Comparison of ENCODE assay signal across 11 cellular contexts in the genomic region with DNA sequence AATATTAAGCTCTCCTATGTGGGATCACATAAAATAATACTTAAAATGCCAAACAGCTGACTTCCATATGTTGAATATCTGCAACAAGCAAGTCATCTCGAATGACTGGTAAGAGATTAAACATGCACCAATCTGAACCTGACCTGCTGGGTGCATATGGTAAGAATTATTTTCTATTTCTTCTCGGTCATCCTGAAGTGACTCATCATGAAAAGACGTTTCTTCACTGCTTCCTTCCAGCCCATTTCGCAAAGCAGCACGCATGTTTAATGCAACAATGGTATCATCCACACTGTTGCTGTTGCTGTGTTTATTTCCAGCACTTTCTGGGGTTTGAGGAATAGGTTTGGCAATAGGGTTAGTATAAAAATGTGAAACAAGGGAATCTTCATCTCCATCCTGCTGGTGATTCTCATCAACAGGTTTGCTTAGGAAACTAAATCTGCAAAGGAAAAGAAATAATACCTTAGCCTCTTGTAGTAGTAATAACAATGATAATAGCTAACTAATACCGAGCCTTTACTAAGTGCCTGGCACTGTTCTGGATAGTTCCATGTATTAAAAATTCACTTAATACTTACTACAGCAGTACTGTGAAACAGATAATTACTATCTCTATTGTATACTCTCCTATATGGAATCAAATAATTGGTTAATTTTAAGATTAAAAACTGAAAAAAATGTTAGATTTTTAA. TPM values are rescaled to one million over a fixed set of nuclear protein-coding genes. Genes with fewer than 3 reads are reported as not detected.
DNase-seq lines count a peak whose midpoint lies in the region; ATAC-seq and TF ChIP-seq lines count a peak whose summit lies in the region.
"Had no signal": no experiment of that assay in that cellular context is flagged by ENCODE, and none has a peak within 500 bp of the region (broad histone marks: within the 10 kb centered on the region; RNA-seq: fewer than 3 reads in every experiment).

No MANE protein-coding gene starts in this region.

- no peak for TF ChIP-seq CTCF in osteoblast (IDR thresholded peaks at IDR 0.05; ENCODE audit: extremely low read depth, low read depth, low read length)

- peak overlapping the region; percentile 46 for H3K4me2 ChIP-seq in osteoblast (ENCODE audit: insufficient read depth, low read length)

- H3K4me1 ChIP-seq in osteoblast (ENCODE audit: insufficient read depth, low read length) = peaks cover 19% of the 10 kb centered on the region

- no peak overlapping the region for H3K4me3 ChIP-seq in osteoblast (ENCODE audit: insufficient read depth, low read length)
- H3K4me3 ChIP-seq: thoracic aorta had no signal

- ATAC-seq in GM19463 (IDR thresholded peaks at IDR 0.05; ENCODE audit: unreplicated experiment) = no peak
- ATAC-seq: Right ventricle myocardium inferior had no signal

- H4K20me1 ChIP-seq in osteoblast (ENCODE audit: insufficient read depth, low read length) = no peaks in the 10 kb centered on the region

- H3K9me3 ChIP-seq in osteoblast (ENCODE audit: low read depth, low read length) = no peaks in the 10 kb centered on the region
- H3K9me3 ChIP-seq: thoracic aorta had no signal

- H3K36me3 ChIP-seq in osteoblast (ENCODE audit: insufficient read depth, low read length) = peaks cover 75% of the 10 kb centered on the region

- H3K27ac ChIP-seq in osteoblast (ENCODE audit: low read depth, low read length) = peak overlapping the region; percentile 95
- H3K27ac ChIP-seq: thoracic aorta had no signal

- DNase-seq in CD1c-positive myeloid dendritic cell (ENCODE audit: extremely low spot score) = peak; percentile 56
- peak; percentile 86 for DNase-seq in NOMO-1 treated with DMSO at 0.1 percent for 48 hours (lab: John Stamatoyannopoulos, UW; ENCODE audit: unreplicated experiment)
- DNase-seq in dermis blood vessel endothelial cell = peak; percentile 65
- peak; percentile 73 for DNase-seq in osteoblast (ENCODE audit: insufficient read length, low spot score, missing footprints)
- no peak for DNase-seq in anterior cingulate cortex (lab: John Stamatoyannopoulos, UW)
- DNase-seq in NCI-H510A (lab: John Stamatoyannopoulos, UW) = no peak
- DNase-seq in NCI-H774 (lab: John Stamatoyannopoulos, UW) = no peak
- DNase-seq: stimulated activated CD4-positive, alpha-beta T cell treated with anti-CD3 and anti-CD28 coated beads, Interleukin-12 subunit alpha, Interleukin-12 subunit beta, amount 100 ng/mL, for 4 hours had no signal

- peaks cover 14% of the 10 kb centered on the region for H3K79me2 ChIP-seq in osteoblast (ENCODE audit: insufficient read depth, low read length)

- no peak overlapping the region for H2AFZ ChIP-seq in osteoblast (ENCODE audit: low read length)

- no peaks in the 10 kb centered on the region for H3K27me3 ChIP-seq in osteoblast (ENCODE audit: insufficient read depth, low read length)

RNA-seq across cellular contexts. Expression of gene CHRNA10, which starts 52.0 kb away (rescaled TPM):
- total RNA-seq in dermis blood vessel endothelial cell = 0.85 and 0.93 TPM in 2 replicates
- total RNA-seq in osteoblast = 0.29 and 0.72 TPM in 2 replicates

Comparison
In these comparisons a context has a peak if more than half of its experiments do, and no peak if none do; other contexts are left out.
1. DNase-seq: peak in CD1c-positive myeloid dendritic cell (single experiment), NOMO-1 treated with DMSO at 0.1 percent for 48 hours (single experiment), dermis blood vessel endothelial cell (single experiment) and osteoblast (single experiment); none in anterior cingulate cortex (0 of 58), NCI-H510A (single experiment) and NCI-H774 (single experiment).